In genomic region chr22:45208696-45208992, GRCh38 we compare ENCODE assay signal across 1 cellular context.
TF ChIP-seq lines count a peak whose summit lies in the region.

No MANE protein-coding gene starts in this region.

TF ChIP-seq in K562, 482 proteins besides CTCF, POLR2A, EP300 and RAD21:
- TF ChIP-seq FOXM1 (IDR thresholded peaks at IDR 0.05; ENCODE audit: low read depth) (no peak), FOXM1 (CRISPR knock-in tag; IDR thresholded peaks at IDR 0.05; ENCODE audit: low read depth) (no peak), FOXO4 (CRISPR knock-in tag; IDR thresholded peaks at IDR 0.05) (no peak), MCM2 (IDR thresholded peaks at IDR 0.05; ENCODE audit: low read depth) (no peak), NR2F6 (CRISPR knock-in tag; IDR thresholded peaks at IDR 0.05) (no peak), SLC30A9 (CRISPR knock-in tag; IDR thresholded peaks at IDR 0.05) (no peak), ILF3 (IDR thresholded peaks at IDR 0.05; ENCODE audit: borderline replicate concordance) (no peak), MAFF (IDR thresholded peaks at IDR 0.05; ENCODE audit: low read length) (no peak), RAD51 (IDR thresholded peaks at IDR 0.05; ENCODE audit: borderline replicate concordance, low read depth) (0 out of 2 replicates have a peak, but pooled peaks have one; percentile 33), ILK (tag; IDR thresholded peaks at IDR 0.05; ENCODE audit: borderline replicate concordance, low read depth) (no peak)
- TF ChIP-seq, protein P1, sequence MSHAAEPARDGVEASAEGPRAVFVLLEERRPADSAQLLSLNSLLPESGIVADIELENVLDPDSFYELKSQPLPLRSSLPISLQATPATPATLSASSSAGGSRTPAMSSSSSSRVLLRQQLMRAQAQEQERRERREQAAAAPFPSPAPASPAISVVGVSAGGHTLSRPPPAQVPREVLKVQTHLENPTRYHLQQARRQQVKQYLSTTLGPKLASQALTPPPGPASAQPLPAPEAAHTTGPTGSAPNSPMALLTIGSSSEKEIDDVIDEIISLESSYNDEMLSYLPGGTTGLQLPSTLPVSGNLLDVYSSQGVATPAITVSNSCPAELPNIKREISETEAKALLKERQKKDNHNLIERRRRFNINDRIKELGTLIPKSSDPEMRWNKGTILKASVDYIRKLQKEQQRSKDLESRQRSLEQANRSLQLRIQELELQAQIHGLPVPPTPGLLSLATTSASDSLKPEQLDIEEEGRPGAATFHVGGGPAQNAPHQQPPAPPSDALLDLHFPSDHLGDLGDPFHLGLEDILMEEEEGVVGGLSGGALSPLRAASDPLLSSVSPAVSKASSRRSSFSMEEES (CRISPR knock-in tag; IDR thresholded peaks at IDR 0.05) = peak; percentile 62
- TF ChIP-seq, protein P2, sequence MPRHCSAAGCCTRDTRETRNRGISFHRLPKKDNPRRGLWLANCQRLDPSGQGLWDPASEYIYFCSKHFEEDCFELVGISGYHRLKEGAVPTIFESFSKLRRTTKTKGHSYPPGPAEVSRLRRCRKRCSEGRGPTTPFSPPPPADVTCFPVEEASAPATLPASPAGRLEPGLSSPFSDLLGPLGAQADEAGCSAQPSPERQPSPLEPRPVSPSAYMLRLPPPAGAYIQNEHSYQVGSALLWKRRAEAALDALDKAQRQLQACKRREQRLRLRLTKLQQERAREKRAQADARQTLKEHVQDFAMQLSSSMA (CRISPR knock-in tag; IDR thresholded peaks at IDR 0.05) = no peak
